Comparison of ENCODE assay signal across 8 cellular contexts in the genomic region with DNA sequence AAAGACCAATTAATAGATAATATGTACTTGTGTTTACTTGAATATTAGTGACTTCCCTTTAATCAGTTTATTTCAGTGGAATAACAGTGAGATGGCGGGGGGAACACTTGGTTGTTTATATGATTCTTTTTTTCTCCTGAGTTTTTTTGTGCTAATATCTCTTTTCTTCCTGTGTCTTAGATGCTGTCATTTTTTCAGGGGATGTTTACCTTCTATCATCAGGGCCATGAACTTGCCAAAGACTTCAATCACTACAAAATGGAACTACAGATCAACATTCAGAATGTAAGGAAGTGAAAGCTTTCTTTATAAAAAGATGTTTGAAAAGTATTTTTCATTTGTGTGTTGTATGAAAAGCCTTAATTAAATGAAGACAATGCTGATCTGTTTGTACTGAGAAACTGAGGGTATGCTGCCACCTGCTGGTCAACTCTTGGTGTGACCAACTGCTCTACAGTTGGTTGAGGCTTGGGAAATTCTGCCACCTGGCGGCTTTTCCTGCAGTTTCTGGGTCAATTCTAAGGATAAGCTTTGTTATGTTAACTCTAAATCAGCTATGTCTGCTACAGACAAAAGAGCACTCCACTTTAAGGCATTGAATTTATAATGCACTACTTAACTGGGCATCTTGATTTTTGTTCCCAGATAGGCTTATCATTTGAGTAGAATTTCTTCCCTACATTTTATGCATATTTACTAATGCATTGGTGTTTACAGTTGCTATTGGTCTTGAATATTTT.
DNase-seq lines count a peak whose midpoint lies in the region; ATAC-seq and TF ChIP-seq lines count a peak whose summit lies in the region.

No MANE protein-coding gene starts in this region.

- H3K4me2 ChIP-seq in trophoblast cell (ENCODE audit: low read length): no peak overlapping the region

- H3K4me1 ChIP-seq in trophoblast cell (ENCODE audit: control insufficient read depth in 1 of 2, insufficient read depth in 2 of 2, low read length in 2 of 2) (peaks cover 0 to 2% of the 10 kb centered on the region in 2 experiments), upper lobe of right lung (no peaks in the 10 kb centered on the region)

- intact Hi-C loops in Right ventricle myocardium inferior (cut with DNase I) (loop anchor here (1.0 to 10.0 kb wide), 4 partner anchors 34 to 158 kb away; a partner anchor contains a TSS), upper lobe of right lung (cut with DNase I) (loop anchor here (5.0 kb wide), 1 partner anchor 159 kb away; no protein-coding TSS in a partner anchor)

- peak; percentile 84 for DNase-seq in HFFc6
- DNase-seq in NAMALWA (ENCODE audit: low spot score): peak; percentile 93
- peak; percentile 95 for DNase-seq in SK-N-MC (ENCODE audit: low read depth, low spot score)
- DNase-seq in activated naive CD4-positive, alpha-beta T cell treated with anti-CD3 and anti-CD28 coated beads, Interleukin-2, amount 50 U/mL, for 16 hours: peak; percentile 88
- peak; percentile 88 for DNase-seq in Right ventricle myocardium inferior (ENCODE audit: missing footprints)
- peak; percentile 89 to 98 for DNase-seq in trophoblast cell
- peak; percentile 90 for DNase-seq in upper lobe of right lung

- H3K4ac ChIP-seq in trophoblast cell (ENCODE audit: low read depth, low read length): no peak overlapping the region

- ATAC-seq in Right ventricle myocardium inferior: peak; percentile 90
- peak; percentile 97 for ATAC-seq in upper lobe of right lung

- no CpG with 5 or more reads among the region's 2 CpGs for WGBS in trophoblast cell (ENCODE audit: extremely low coverage, insufficient coverage, insufficient read length)

- no peak overlapping the region for H2BK120ac ChIP-seq in trophoblast cell (ENCODE audit: insufficient read depth, low read length, poor library complexity)

- H3K9me3 ChIP-seq in SK-N-MC (ENCODE audit: low read depth, low read length) (no peaks in the 10 kb centered on the region), trophoblast cell (ENCODE audit: insufficient read depth, low read depth, low read length) (no peaks in the 10 kb centered on the region), upper lobe of right lung (no peaks in the 10 kb centered on the region)

- peak overlapping the region; percentile 61; the same call in 1 of the 2 replicates for H3K27ac Mint-ChIP-seq in HFFc6

- H4K91ac ChIP-seq in trophoblast cell (ENCODE audit: low read depth, low read length): no peak overlapping the region

- no peak overlapping the region for H2AK5ac ChIP-seq in trophoblast cell (ENCODE audit: low read length)

- H3K27me3 Mint-ChIP-seq in HFFc6 (ENCODE audit: insufficient read depth): no peaks in the 10 kb centered on the region

- no peak overlapping the region for H4K8ac ChIP-seq in trophoblast cell (ENCODE audit: low read depth, low read length)

- no peak overlapping the region for H3K4me3 ChIP-seq in SK-N-MC
- no peak overlapping the region for H3K4me3 ChIP-seq in trophoblast cell (ENCODE audit: low read depth, low read length)
- no peak overlapping the region for H3K4me3 ChIP-seq in upper lobe of right lung

- no peak overlapping the region for H2BK5ac ChIP-seq in trophoblast cell (ENCODE audit: low read depth, low read length, poor library complexity)

- H3K4me3 Mint-ChIP-seq in HFFc6: no peak overlapping the region

- no peaks in the 10 kb centered on the region for H3K9me3 Mint-ChIP-seq in HFFc6

- H4K12ac ChIP-seq in trophoblast cell (ENCODE audit: low read depth, low read length): no peak overlapping the region

- H3K79me2 ChIP-seq in trophoblast cell (ENCODE audit: control insufficient read depth, insufficient read depth, low read length, poor library complexity): no peaks in the 10 kb centered on the region

- no peak overlapping the region for H2AFZ ChIP-seq in trophoblast cell (ENCODE audit: insufficient read depth, low read length, poor library complexity)

- no peak overlapping the region for H3K18ac ChIP-seq in trophoblast cell (ENCODE audit: low read length)

- H3K36me3 Mint-ChIP-seq in HFFc6 (ENCODE audit: low read depth): peaks cover 5% of the 10 kb centered on the region

- H3K27me3 ChIP-seq in trophoblast cell (ENCODE audit: insufficient read depth, low read length) (no peaks in the 10 kb centered on the region), upper lobe of right lung (no peaks in the 10 kb centered on the region)

- no peaks in the 10 kb centered on the region for H3K79me1 ChIP-seq in trophoblast cell (ENCODE audit: low read length)

- H2BK12ac ChIP-seq in trophoblast cell (ENCODE audit: low read length): no peak overlapping the region

- no peak overlapping the region for H3K14ac ChIP-seq in trophoblast cell (ENCODE audit: low read length)

- no peaks in the 10 kb centered on the region for H3K36me3 ChIP-seq in SK-N-MC (ENCODE audit: insufficient read depth, low read length)
- peaks cover 8 to 12% of the 10 kb centered on the region in 2 experiments for H3K36me3 ChIP-seq in trophoblast cell (ENCODE audit: control insufficient read depth in 1 of 2, insufficient read depth in 2 of 2, low read length in 2 of 2)
- H3K36me3 ChIP-seq in upper lobe of right lung: peaks cover 13% of the 10 kb centered on the region

- no peak overlapping the region for H3K23ac ChIP-seq in trophoblast cell (ENCODE audit: low read length)

- peak; percentile 97 for TF ChIP-seq CTCF in GM12801 (IDR thresholded peaks at IDR 0.05; ENCODE audit: extremely low read depth, insufficient read length)
- TF ChIP-seq CTCF in HFFc6 (IDR thresholded peaks at IDR 0.05): peak; percentile 100
- TF ChIP-seq CTCF in upper lobe of right lung (IDR thresholded peaks at IDR 0.05): peak; percentile 99

- H3K9ac ChIP-seq in SK-N-MC (ENCODE audit: insufficient read length) (peak overlapping the region; percentile 13), trophoblast cell (ENCODE audit: low read length) (no peak overlapping the region)

- H3K4me1 Mint-ChIP-seq in HFFc6 (ENCODE audit: low read depth): peaks cover 45% of the 10 kb centered on the region

- H3K27ac ChIP-seq in SK-N-MC (peak overlapping the region; percentile 40), trophoblast cell (ENCODE audit: low read depth, low read length) (no peak overlapping the region), upper lobe of right lung (no peak overlapping the region)
